Comparison of ENCODE assay signal across 30 cellular contexts in genomic region chr10:114223066-114223465, GRCh38. TPM values are rescaled to one million over a fixed set of nuclear protein-coding genes. Genes with fewer than 3 reads are reported as not detected.
"Had no signal": no experiment of that assay in that cellular context is flagged by ENCODE, and none has a peak within 500 bp of the region (broad histone marks: within the 10 kb centered on the region; RNA-seq: fewer than 3 reads in every experiment).

No MANE protein-coding gene starts in this region.

- H3K4me3 ChIP-seq: breast epithelium, esophagus squamous epithelium, ovary, prostate gland, spleen, suprapubic skin, tibial artery had no signal

- H3K4me1 ChIP-seq: breast epithelium, esophagus squamous epithelium, prostate gland, spleen, suprapubic skin, tibial artery had no signal

- H3K9me3 ChIP-seq: breast epithelium, esophagus squamous epithelium, ovary, prostate gland, spleen, suprapubic skin, tibial artery had no signal

- H3K36me3 ChIP-seq: breast epithelium, esophagus squamous epithelium, ovary, prostate gland, spleen, suprapubic skin, tibial artery had no signal

- DNase-seq: activated CD4-positive, alpha-beta memory T cell treated with anti-CD3 and anti-CD28 coated beads, Interleukin-2, amount 10 ng/mL, durations not matched to agents 7 days and 5 days; activated CD4-positive, alpha-beta T cell treated with anti-CD3 and anti-CD28 coated beads for 1 hour; activated CD4-positive, alpha-beta T cell treated with anti-CD3 and anti-CD28 coated beads, Interleukin-2, amount 10 ng/mL, durations not matched to agents 7 days and 5 days; activated CD8-positive, alpha-beta memory T cell treated with anti-CD3 and anti-CD28 coated beads, Interleukin-2, amount 50 U/mL, for 48 hours; activated gamma-delta T cell; activated naive CD4-positive, alpha-beta T cell treated with anti-CD3 and anti-CD28 coated beads, Interleukin-2, amount 50 U/mL, for 16 hours; activated T-cell treated with anti-CD3 and anti-CD28 coated beads, Interleukin-2, amount 50 U/mL, for 24 hours; amniotic stem cell; dermis blood vessel endothelial cell; effector CD4-positive, alpha-beta T cell; esophagus squamous epithelium; foreskin melanocyte; glutamatergic neuron; hypothalamus; immature natural killer cell; kidney; mammary epithelial cell; nephron progenitor cell; ovary; retina; spleen; stimulated activated naive CD4-positive, alpha-beta T cell; T-helper 9 cell; tibial artery had no signal

- H3K36me3 Mint-ChIP-seq: immature natural killer cell had no signal

- H3K4me3 Mint-ChIP-seq: activated CD4-positive, alpha-beta memory T cell treated with anti-CD3 and anti-CD28 coated beads, Interleukin-2, amount 10 ng/mL, durations not matched to agents 7 days and 5 days; activated CD4-positive, alpha-beta T cell treated with anti-CD3 and anti-CD28 coated beads, Interleukin-2, amount 10 ng/mL, durations not matched to agents 7 days and 5 days; activated T-cell treated with anti-CD3 and anti-CD28 coated beads, Interleukin-2, amount 50 U/mL, for 24 hours; central memory CD8-positive, alpha-beta T cell; immature natural killer cell; nephron progenitor cell had no signal

- H3K27ac ChIP-seq: breast epithelium, epithelial cell of prostate, esophagus squamous epithelium, ovary, prostate gland, spleen, suprapubic skin, tibial artery had no signal

- H3K4me1 Mint-ChIP-seq: activated CD4-positive, alpha-beta memory T cell treated with anti-CD3 and anti-CD28 coated beads, Interleukin-2, amount 10 ng/mL, durations not matched to agents 7 days and 5 days; activated CD4-positive, alpha-beta T cell treated with anti-CD3 and anti-CD28 coated beads, Interleukin-2, amount 10 ng/mL, durations not matched to agents 7 days and 5 days; central memory CD8-positive, alpha-beta T cell; immature natural killer cell had no signal

- H3K27ac Mint-ChIP-seq: activated CD4-positive, alpha-beta memory T cell treated with anti-CD3 and anti-CD28 coated beads, Interleukin-2, amount 10 ng/mL, durations not matched to agents 7 days and 5 days; activated CD4-positive, alpha-beta T cell treated with anti-CD3 and anti-CD28 coated beads, Interleukin-2, amount 10 ng/mL, durations not matched to agents 7 days and 5 days; activated T-cell treated with anti-CD3 and anti-CD28 coated beads, Interleukin-2, amount 50 U/mL, for 24 hours; immature natural killer cell; nephron progenitor cell had no signal

- H3K27me3 ChIP-seq: breast epithelium, ovary, spleen, suprapubic skin had no signal

- H3K9me3 Mint-ChIP-seq: activated CD4-positive, alpha-beta memory T cell treated with anti-CD3 and anti-CD28 coated beads, Interleukin-2, amount 10 ng/mL, durations not matched to agents 7 days and 5 days; activated CD4-positive, alpha-beta T cell treated with anti-CD3 and anti-CD28 coated beads, Interleukin-2, amount 10 ng/mL, durations not matched to agents 7 days and 5 days; activated T-cell treated with anti-CD3 and anti-CD28 coated beads, Interleukin-2, amount 50 U/mL, for 24 hours; central memory CD8-positive, alpha-beta T cell; immature natural killer cell; nephron progenitor cell had no signal

RNA-seq across cellular contexts. Expression of gene VWA2, which starts 16.0 kb away (rescaled TPM):
- total RNA-seq: activated CD4-positive, alpha-beta memory T cell treated with anti-CD3 and anti-CD28 coated beads, Interleukin-2, amount 10 ng/mL, durations not matched to agents 7 days and 5 days; activated CD4-positive, alpha-beta T cell treated with anti-CD3 and anti-CD28 coated beads, Interleukin-2, amount 10 ng/mL, durations not matched to agents 7 days and 5 days; dermis blood vessel endothelial cell; T-helper 1 cell treated with Interleukin-12 subunit alpha and Interleukin-12 subunit beta and Interleukin-4 antibody, amounts not matched to agents 30 ng/mL and 1 ng/mL, for 36 hours had no signal
- polyA plus RNA-seq: immature natural killer cell had no signal

RNA-seq across cellular contexts. Expression of gene TDRD1, which starts 43.9 kb away (rescaled TPM):
- polyA plus RNA-seq: immature natural killer cell, mammary epithelial cell had no signal
